ENCODE assay signal across 2 cellular contexts in genomic region chr3:47261301-47261700, GRCh38.
TF ChIP-seq lines count a peak whose summit lies in the region.

No MANE protein-coding gene starts in this region.

TF ChIP-seq in H1, 55 proteins besides CTCF, POLR2A, EP300 and RAD21:
- TF ChIP-seq CTBP2 (IDR thresholded peaks at IDR 0.05; ENCODE audit: borderline replicate concordance, insufficient read depth, insufficient read length, low read length) (no peak), RBBP5 (IDR thresholded peaks at IDR 0.05; ENCODE audit: borderline replicate concordance, low read depth, low read length) (no peak), MAX (IDR thresholded peaks at IDR 0.05) (no peak), CHD2 (IDR thresholded peaks at IDR 0.05; ENCODE audit: low read length) (no peak), CBX5 (IDR thresholded peaks at IDR 0.05; ENCODE audit: low read depth, low read length) (no peak), GTF2F1 (IDR thresholded peaks at IDR 0.05; ENCODE audit: borderline replicate concordance, low read depth, low read length) (no peak), HDAC6 (IDR thresholded peaks at IDR 0.05; ENCODE audit: low read depth, low read length) (no peak), ZNF274 (IDR thresholded peaks at IDR 0.05; ENCODE audit: borderline replicate concordance, extremely low read depth, low read length) (no peak), NANOG (IDR thresholded peaks at IDR 0.05; ENCODE audit: insufficient read depth, low read depth, low read length, poor library complexity, severe bottlenecking) (no peak), HDAC2 (IDR thresholded peaks at IDR 0.05; ENCODE audit: borderline replicate concordance in 1 of 2, low read depth in 2 of 2, low read length in 2 of 2) (no peak), MAFK (IDR thresholded peaks at IDR 0.05; ENCODE audit: low read depth, low read length) (no peak), SIX5 (IDR thresholded peaks at IDR 0.05; ENCODE audit: low read depth, low read length) (no peak), TCF12 (IDR thresholded peaks at IDR 0.05; ENCODE audit: low read depth, low read length) (no peak), NRF1 (IDR thresholded peaks at IDR 0.05; ENCODE audit: low read depth, low read length) (no peak), POLR2AphosphoS5 (IDR thresholded peaks at IDR 0.05; ENCODE audit: low read depth, low read length) (no peak), JUND (IDR thresholded peaks at IDR 0.05; ENCODE audit: low read length) (no peak), CHD1 (IDR thresholded peaks at IDR 0.05; ENCODE audit: low read depth, low read length) (no peak), SP1 (IDR thresholded peaks at IDR 0.05; ENCODE audit: low read depth, low read length) (no peak)

TF ChIP-seq in SK-N-SH, 30 proteins besides CTCF, POLR2A, EP300 and RAD21:
- TF ChIP-seq YY1 (IDR thresholded peaks at IDR 0.05; ENCODE audit: low read depth) (no peak), RCOR1 (IDR thresholded peaks at IDR 0.05; ENCODE audit: low read length) (no peak)
